7 cellular contexts compared by ENCODE assay signal in the genomic region with DNA sequence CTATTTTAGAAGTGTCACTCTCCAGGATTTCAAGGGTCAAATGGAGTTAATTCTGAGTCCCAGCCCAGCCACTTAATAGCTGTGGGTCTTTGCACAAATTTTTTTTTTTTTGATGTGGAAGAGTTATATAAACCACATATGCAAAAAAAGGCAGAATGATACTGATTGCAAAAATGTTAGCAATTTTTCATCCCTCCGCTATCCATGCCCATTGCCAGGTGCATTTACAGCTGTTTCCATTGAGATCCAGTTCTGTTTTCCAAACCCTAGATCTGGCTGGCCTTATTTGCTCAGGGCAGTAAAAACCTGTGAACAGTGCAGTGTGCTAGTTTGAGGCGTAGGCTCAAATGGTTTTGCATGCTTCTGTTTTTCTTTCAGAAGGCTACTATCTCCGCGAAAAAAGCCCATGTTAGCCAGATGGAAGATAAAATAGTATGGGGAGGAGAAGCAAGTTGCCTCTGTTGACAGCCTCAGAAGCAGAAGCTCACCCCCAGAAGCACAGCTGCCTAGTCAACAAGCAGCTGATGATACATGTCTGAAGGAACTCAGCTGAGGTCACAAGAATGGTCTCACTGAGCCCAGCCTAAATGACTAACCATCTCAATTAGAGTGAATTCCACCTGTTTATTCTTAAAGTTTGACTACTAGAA. TPM values are rescaled to one million over a fixed set of nuclear protein-coding genes. Genes with fewer than 3 reads are reported as not detected.
DNase-seq lines count a peak whose midpoint lies in the region; ATAC-seq, FAIRE-seq and TF ChIP-seq lines count a peak whose summit lies in the region.

No MANE protein-coding gene starts in this region.

- H3K9ac ChIP-seq in DND-41 (ENCODE audit: low read depth, low read length) (peak overlapping the region; percentile 84), astrocyte (ENCODE audit: low read length) (no peak overlapping the region)

- H3K4me3 Mint-ChIP-seq in astrocyte (ENCODE audit: unreplicated experiment) (peak overlapping the region; percentile 76), neural crest cell (peak overlapping the region; percentile 100)

- H3K9me3 Mint-ChIP-seq in astrocyte (ENCODE audit: unreplicated experiment) (no peaks in the 10 kb centered on the region), neural crest cell (no peaks in the 10 kb centered on the region)

- H3K27me3 Mint-ChIP-seq in astrocyte (ENCODE audit: low read depth, unreplicated experiment) (no peaks in the 10 kb centered on the region), neural crest cell (ENCODE audit: low read depth) (peaks cover 14% of the 10 kb centered on the region)

- FAIRE-seq in astrocyte (lab: Jason Lieb, UNC) = no peak

- H2AFZ ChIP-seq in DND-41 (ENCODE audit: low read depth, low read length) (peak overlapping the region; percentile 73), astrocyte (ENCODE audit: low read depth, low read length) (no peak overlapping the region)

- H3K4me1 ChIP-seq in DND-41 (ENCODE audit: insufficient read depth, low read length) (peaks cover 31% of the 10 kb centered on the region), astrocyte (ENCODE audit: insufficient read depth, low read length) (no peaks in the 10 kb centered on the region)

- peak overlapping the region; percentile 69; the same call in 1 of the 2 replicates for H3K4me2 ChIP-seq in DND-41 (ENCODE audit: insufficient read depth, low read length)
- no peak overlapping the region for H3K4me2 ChIP-seq in astrocyte (ENCODE audit: low read length)

- H3K36me3 Mint-ChIP-seq in astrocyte (ENCODE audit: low read depth, unreplicated experiment) (peaks cover 6% of the 10 kb centered on the region), neural crest cell (ENCODE audit: low read depth) (peaks cover 14% of the 10 kb centered on the region)

- TF ChIP-seq CTCF in DND-41 (IDR thresholded peaks at IDR 0.05; ENCODE audit: borderline replicate concordance, extremely low read depth, low read length, poor library complexity, severe bottlenecking) (no peak), astrocyte (IDR thresholded peaks at IDR 0.05; ENCODE audit: insufficient read depth, low read depth, low read length) (no peak), neural crest cell (conservative IDR thresholded peaks at IDR 0.05) (no peak)

- H3K27ac Mint-ChIP-seq in astrocyte (ENCODE audit: unreplicated experiment) = peak overlapping the region; percentile 81
- no peak overlapping the region for H3K27ac Mint-ChIP-seq in neural crest cell (ENCODE audit: unreplicated experiment)

- H3K36me3 ChIP-seq in DND-41 (ENCODE audit: insufficient read depth, low read length) (peaks cover 24% of the 10 kb centered on the region), KOPT-K1 (ENCODE audit: insufficient read depth, low read length) (peaks cover 25% of the 10 kb centered on the region), astrocyte (ENCODE audit: insufficient read depth, low read length) (no peaks in the 10 kb centered on the region)

- ATAC-seq in DND-41 (ENCODE audit: insufficient read depth, low read depth) (no peak), HG02610 (IDR thresholded peaks at IDR 0.05; ENCODE audit: unreplicated experiment) (no peak)

- H3K4me3 ChIP-seq in DND-41 (ENCODE audit: low read depth in 1 of 2, low read length in 2 of 2) (no peak overlapping the region), astrocyte (ENCODE audit: insufficient read depth, low read depth, low read length) (no peak overlapping the region)

- no peaks in the 10 kb centered on the region for H4K20me1 ChIP-seq in DND-41 (ENCODE audit: insufficient read depth, low read length)
- peaks cover 4% of the 10 kb centered on the region for H4K20me1 ChIP-seq in astrocyte (ENCODE audit: insufficient read depth, low read length)

- H3K9me3 ChIP-seq in DND-41 (ENCODE audit: insufficient read depth, low read length, severe bottlenecking) (no peaks in the 10 kb centered on the region), KOPT-K1 (ENCODE audit: insufficient read depth, low read length, poor library complexity, severe bottlenecking) (peaks cover 22% of the 10 kb centered on the region), astrocyte (ENCODE audit: insufficient read depth, low read depth, low read length) (no peaks in the 10 kb centered on the region)

- peaks cover 3% of the 10 kb centered on the region for H3K4me1 Mint-ChIP-seq in astrocyte (ENCODE audit: low read depth, unreplicated experiment)
- peaks cover 22% of the 10 kb centered on the region for H3K4me1 Mint-ChIP-seq in neural crest cell

- DNase-seq in DND-41 = no peak
- no peak for DNase-seq in astrocyte (ENCODE audit: low read depth)
- no peak for DNase-seq in neural crest cell (ENCODE audit: low read depth, low spot score)
- no peak for DNase-seq in cerebellum (ENCODE audit: low spot score)
- DNase-seq in NK-92 treated with Interleukin-12 subunit alpha and Interleukin-12 subunit beta, amount 100 ng/mL, for 24 hours (lab: John Stamatoyannopoulos, UW) = no peak

- H3K27ac ChIP-seq in DND-41 (ENCODE audit: low read length) (peak overlapping the region; percentile 62), KOPT-K1 (ENCODE audit: low read depth, low read length, poor library complexity, severe bottlenecking) (peak overlapping the region; percentile 83), astrocyte (ENCODE audit: low read depth, low read length) (no peak overlapping the region)

- no peaks in the 10 kb centered on the region for H3K27me3 ChIP-seq in DND-41 (ENCODE audit: insufficient read depth, low read length, poor library complexity)
- no peaks in the 10 kb centered on the region for H3K27me3 ChIP-seq in astrocyte (ENCODE audit: insufficient read depth, low read length)

- peaks cover 40% of the 10 kb centered on the region for H3K79me2 ChIP-seq in DND-41 (ENCODE audit: insufficient read depth, low read length)
- H3K79me2 ChIP-seq in astrocyte (ENCODE audit: insufficient read depth, low read length) = peaks cover 35% of the 10 kb centered on the region

RNA-seq across cellular contexts. Expression of a gene that starts 1.0 kb away (rescaled TPM):
- total RNA-seq in astrocyte (3.5 and 5.7 TPM in 2 replicates), neural crest cell (17.3 and 18.5 TPM in 2 replicates), cerebellum (63.4 TPM)
